ENCODE assay signal across 1 cellular context in the genomic region with DNA sequence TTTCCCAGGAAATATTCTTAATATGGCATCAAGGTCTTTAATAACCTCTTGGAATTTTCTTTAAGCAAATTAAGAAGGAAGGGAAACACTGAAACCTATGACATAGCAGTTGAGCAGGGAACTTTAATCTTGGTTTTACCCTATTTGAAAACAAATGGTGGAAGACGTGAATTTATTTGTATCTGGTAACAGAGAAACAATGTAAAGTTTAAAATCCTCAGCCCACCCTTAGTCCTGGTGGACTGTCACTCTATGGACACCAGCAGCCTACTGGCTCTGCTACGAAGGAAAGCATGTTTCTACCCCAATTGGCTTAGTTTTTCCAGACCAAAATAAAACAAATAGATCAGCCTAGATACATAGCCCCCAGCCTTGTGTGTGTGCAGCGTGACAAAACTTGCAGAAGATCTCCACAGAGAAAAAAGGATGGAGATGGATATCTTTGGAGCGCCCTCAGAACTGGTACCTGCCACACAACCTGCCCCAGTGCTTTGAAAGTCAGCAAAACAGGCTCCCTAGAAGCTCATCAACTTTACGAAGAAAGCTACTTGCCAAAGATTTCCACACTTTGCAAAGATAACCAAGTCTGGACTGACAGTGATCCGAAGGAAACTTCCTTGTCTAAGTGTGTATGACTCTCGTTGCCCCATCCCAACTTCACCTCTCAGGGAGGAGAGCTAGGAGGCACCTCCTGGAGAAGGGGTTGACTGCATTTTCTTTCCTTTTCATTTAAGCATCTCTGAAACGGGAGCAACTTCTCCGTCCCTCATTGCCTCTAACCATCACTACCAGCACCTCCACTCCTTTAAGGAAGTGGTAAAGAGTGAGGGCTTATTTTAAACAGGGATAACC.
TF ChIP-seq lines count a peak whose summit lies in the region.

No MANE protein-coding gene starts in this region.

TF ChIP-seq in K562, 482 proteins besides CTCF, POLR2A, EP300 and RAD21:
- TF ChIP-seq, protein P1, sequence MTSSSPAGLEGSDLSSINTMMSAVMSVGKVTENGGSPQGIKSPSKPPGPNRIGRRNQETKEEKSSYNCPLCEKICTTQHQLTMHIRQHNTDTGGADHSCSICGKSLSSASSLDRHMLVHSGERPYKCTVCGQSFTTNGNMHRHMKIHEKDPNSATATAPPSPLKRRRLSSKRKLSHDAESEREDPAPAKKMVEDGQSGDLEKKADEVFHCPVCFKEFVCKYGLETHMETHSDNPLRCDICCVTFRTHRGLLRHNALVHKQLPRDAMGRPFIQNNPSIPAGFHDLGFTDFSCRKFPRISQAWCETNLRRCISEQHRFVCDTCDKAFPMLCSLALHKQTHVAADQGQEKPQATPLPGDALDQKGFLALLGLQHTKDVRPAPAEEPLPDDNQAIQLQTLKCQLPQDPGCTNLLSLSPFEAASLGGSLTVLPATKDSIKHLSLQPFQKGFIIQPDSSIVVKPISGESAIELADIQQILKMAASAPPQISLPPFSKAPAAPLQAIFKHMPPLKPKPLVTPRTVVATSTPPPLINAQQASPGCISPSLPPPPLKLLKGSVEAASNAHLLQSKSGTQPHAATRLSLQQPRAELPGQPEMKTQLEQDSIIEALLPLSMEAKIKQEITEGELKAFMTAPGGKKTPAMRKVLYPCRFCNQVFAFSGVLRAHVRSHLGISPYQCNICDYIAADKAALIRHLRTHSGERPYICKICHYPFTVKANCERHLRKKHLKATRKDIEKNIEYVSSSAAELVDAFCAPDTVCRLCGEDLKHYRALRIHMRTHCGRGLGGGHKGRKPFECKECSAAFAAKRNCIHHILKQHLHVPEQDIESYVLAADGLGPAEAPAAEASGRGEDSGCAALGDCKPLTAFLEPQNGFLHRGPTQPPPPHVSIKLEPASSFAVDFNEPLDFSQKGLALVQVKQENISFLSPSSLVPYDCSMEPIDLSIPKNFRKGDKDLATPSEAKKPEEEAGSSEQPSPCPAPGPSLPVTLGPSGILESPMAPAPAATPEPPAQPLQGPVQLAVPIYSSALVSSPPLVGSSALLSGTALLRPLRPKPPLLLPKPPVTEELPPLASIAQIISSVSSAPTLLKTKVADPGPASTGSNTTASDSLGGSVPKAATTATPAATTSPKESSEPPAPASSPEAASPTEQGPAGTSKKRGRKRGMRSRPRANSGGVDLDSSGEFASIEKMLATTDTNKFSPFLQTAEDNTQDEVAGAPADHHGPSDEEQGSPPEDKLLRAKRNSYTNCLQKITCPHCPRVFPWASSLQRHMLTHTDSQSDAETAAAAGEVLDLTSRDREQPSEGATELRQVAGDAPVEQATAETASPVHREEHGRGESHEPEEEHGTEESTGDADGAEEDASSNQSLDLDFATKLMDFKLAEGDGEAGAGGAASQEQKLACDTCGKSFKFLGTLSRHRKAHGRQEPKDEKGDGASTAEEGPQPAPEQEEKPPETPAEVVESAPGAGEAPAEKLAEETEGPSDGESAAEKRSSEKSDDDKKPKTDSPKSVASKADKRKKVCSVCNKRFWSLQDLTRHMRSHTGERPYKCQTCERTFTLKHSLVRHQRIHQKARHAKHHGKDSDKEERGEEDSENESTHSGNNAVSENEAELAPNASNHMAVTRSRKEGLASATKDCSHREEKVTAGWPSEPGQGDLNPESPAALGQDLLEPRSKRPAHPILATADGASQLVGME (CRISPR knock-in tag; IDR thresholded peaks at IDR 0.05), result 0 out of 2 replicates have a peak, but pooled peaks have one; percentile 38
- TF ChIP-seq DNMT1 (IDR thresholded peaks at IDR 0.05) (no peak), TEAD4 (IDR thresholded peaks at IDR 0.05; ENCODE audit: low read length) (peak; percentile 13; the same call in 1 of the 2 replicates), TEAD4 (CRISPR knock-in tag; IDR thresholded peaks at IDR 0.05; ENCODE audit: borderline replicate concordance) (no peak), IFI16 (CRISPR knock-in tag; IDR thresholded peaks at IDR 0.05) (no peak), MECOM (CRISPR knock-in tag; IDR thresholded peaks at IDR 0.05) (no peak), SPI1 (IDR thresholded peaks at IDR 0.05; ENCODE audit: borderline replicate concordance, low read depth, low read length) (peak; percentile 41; the same call in 1 of the 2 replicates), SNRNP70 (optimal IDR thresholded peaks at IDR 0.05; ENCODE audit: low read depth, low read length) (no peak), KDM1A (IDR thresholded peaks at IDR 0.05) (peak; percentile 20 to 34; a peak in 2 of 4 replicates), ZNF384 (IDR thresholded peaks at IDR 0.05; ENCODE audit: low read depth, low read length) (no peak), HMG20A (CRISPR knock-in tag; conservative IDR thresholded peaks at IDR 0.05) (no peak), ZKSCAN3 (CRISPR knock-in tag; IDR thresholded peaks at IDR 0.05) (no peak), POLR2AphosphoS5 (IDR thresholded peaks at IDR 0.05; ENCODE audit: control insufficient read depth, insufficient read depth, low read depth, low read length) (peak; percentile 57; the same call in 1 of the 2 replicates), FOXP1 (CRISPR knock-in tag; IDR thresholded peaks at IDR 0.05) (no peak), POLR2G (IDR thresholded peaks at IDR 0.05; ENCODE audit: low read depth, low read length) (peak; percentile 40; the same call in 1 of the 2 replicates), SUPT5H (IDR thresholded peaks at IDR 0.05) (peak; percentile 22; the same call in 1 of the 2 replicates), CTBP1 (IDR thresholded peaks at IDR 0.05; ENCODE audit: borderline replicate concordance) (peak; percentile 44; the same call in 1 of the 2 replicates), RBFOX2 (IDR thresholded peaks at IDR 0.05; ENCODE audit: low read depth, low read length) (peak; percentile 59), HNRNPLL (IDR thresholded peaks at IDR 0.05; ENCODE audit: low read depth, low read length, poor library complexity, severe bottlenecking) (no peak)
- TF ChIP-seq, protein P2, sequence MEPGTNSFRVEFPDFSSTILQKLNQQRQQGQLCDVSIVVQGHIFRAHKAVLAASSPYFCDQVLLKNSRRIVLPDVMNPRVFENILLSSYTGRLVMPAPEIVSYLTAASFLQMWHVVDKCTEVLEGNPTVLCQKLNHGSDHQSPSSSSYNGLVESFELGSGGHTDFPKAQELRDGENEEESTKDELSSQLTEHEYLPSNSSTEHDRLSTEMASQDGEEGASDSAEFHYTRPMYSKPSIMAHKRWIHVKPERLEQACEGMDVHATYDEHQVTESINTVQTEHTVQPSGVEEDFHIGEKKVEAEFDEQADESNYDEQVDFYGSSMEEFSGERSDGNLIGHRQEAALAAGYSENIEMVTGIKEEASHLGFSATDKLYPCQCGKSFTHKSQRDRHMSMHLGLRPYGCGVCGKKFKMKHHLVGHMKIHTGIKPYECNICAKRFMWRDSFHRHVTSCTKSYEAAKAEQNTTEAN (CRISPR knock-in tag; IDR thresholded peaks at IDR 0.05), result no peak
- TF ChIP-seq, protein P3, sequence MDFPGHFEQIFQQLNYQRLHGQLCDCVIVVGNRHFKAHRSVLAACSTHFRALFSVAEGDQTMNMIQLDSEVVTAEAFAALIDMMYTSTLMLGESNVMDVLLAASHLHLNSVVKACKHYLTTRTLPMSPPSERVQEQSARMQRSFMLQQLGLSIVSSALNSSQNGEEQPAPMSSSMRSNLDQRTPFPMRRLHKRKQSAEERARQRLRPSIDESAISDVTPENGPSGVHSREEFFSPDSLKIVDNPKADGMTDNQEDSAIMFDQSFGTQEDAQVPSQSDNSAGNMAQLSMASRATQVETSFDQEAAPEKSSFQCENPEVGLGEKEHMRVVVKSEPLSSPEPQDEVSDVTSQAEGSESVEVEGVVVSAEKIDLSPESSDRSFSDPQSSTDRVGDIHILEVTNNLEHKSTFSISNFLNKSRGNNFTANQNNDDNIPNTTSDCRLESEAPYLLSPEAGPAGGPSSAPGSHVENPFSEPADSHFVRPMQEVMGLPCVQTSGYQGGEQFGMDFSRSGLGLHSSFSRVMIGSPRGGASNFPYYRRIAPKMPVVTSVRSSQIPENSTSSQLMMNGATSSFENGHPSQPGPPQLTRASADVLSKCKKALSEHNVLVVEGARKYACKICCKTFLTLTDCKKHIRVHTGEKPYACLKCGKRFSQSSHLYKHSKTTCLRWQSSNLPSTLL (IDR thresholded peaks at IDR 0.05), result no peak
- TF ChIP-seq, protein P4, sequence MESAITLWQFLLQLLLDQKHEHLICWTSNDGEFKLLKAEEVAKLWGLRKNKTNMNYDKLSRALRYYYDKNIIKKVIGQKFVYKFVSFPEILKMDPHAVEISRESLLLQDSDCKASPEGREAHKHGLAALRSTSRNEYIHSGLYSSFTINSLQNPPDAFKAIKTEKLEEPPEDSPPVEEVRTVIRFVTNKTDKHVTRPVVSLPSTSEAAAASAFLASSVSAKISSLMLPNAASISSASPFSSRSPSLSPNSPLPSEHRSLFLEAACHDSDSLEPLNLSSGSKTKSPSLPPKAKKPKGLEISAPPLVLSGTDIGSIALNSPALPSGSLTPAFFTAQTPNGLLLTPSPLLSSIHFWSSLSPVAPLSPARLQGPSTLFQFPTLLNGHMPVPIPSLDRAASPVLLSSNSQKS (CRISPR knock-in tag; IDR thresholded peaks at IDR 0.05), result no peak
- TF ChIP-seq, protein P5, sequence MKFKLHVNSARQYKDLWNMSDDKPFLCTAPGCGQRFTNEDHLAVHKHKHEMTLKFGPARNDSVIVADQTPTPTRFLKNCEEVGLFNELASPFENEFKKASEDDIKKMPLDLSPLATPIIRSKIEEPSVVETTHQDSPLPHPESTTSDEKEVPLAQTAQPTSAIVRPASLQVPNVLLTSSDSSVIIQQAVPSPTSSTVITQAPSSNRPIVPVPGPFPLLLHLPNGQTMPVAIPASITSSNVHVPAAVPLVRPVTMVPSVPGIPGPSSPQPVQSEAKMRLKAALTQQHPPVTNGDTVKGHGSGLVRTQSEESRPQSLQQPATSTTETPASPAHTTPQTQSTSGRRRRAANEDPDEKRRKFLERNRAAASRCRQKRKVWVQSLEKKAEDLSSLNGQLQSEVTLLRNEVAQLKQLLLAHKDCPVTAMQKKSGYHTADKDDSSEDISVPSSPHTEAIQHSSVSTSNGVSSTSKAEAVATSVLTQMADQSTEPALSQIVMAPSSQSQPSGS (CRISPR knock-in tag; IDR thresholded peaks at IDR 0.05), result no peak
